1 cellular context compared by ENCODE assay signal in genomic region chr10:114081911-114082583, GRCh38.
A peak's percentile ranks its signal among the peaks of the same experiment; 100 is the strongest.
TF ChIP-seq lines count a peak whose summit lies in the region.

No MANE protein-coding gene starts in this region.

TF ChIP-seq in HEK293, 187 proteins besides CTCF, POLR2A, EP300 and RAD21 (continued from another document):
- peak; percentile 18; the same call in 1 of the 2 replicates for TF ChIP-seq ZNF449 (tag by site-specific recombination; IDR thresholded peaks at IDR 0.05)
